Comparison of ENCODE assay signal across 8 cellular contexts in the genomic region with DNA sequence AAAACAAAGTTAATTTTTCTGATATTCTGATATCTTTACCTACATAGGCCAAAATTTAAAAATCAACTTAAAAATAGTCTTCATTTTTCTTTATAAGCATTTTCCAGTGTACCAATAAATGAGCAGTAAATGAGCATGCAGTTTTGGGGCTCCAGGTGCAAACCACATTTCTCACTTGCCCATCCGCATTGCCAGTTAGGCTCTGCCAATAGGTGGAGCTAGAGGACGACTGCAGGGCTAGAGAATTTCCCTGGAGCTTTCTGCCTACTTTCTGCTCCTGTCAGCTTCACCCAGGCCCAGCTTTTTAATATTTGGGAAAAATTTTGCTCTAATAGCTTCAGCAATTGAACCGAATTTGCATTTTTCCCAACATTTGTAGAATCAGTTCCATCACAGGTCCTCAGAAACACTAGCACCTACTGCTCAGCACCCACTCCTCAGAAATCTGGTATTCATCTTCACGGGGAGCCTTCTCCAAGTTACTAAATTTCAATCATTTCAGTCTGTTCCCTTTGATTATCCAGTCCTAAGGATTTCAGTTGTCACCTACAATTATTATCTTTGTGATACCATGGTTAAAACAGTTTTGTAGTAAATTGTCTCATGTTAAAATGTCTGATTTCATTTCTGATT.
A peak's percentile ranks its signal among the peaks of the same experiment; 100 is the strongest.
DNase-seq lines count a peak whose midpoint lies in the region; ATAC-seq and TF ChIP-seq lines count a peak whose summit lies in the region.

No MANE protein-coding gene starts in this region.

- H3K4me3 ChIP-seq in mesendoderm (ENCODE audit: low read length) (no peak overlapping the region), stomach (no peak overlapping the region)

- peak; percentile 74 for ATAC-seq in GM21786 (IDR thresholded peaks at IDR 0.05; ENCODE audit: unreplicated experiment)
- peak; percentile 34 for ATAC-seq in activated B cell treated with CpG ODN at 0.5 μM for 24 hours (ENCODE audit: low read depth)

- H3K9me3 ChIP-seq in stomach, result peaks cover 0 to 3% (median 1%) of the 10 kb centered on the region in 4 donors

- WGBS in mesendoderm (ENCODE audit: extremely low coverage, insufficient coverage, low lambda C conversion rate), result no CpG with 5 or more reads among the region's 4 CpGs
- 33 to 39% (median 33%) methylated on average over 4 of the region's 4 CpGs for WGBS in stomach, 5 donors

- H3K4me3 Mint-ChIP-seq in activated B cell treated with CpG ODN at 0.5 μM for 24 hours, result no peak overlapping the region

- no peak overlapping the region for H4K5ac ChIP-seq in mesendoderm (ENCODE audit: low read length)

- H3K4ac ChIP-seq in mesendoderm (ENCODE audit: low read depth, low read length), result no peak overlapping the region

- no peaks in the 10 kb centered on the region for H3K27me3 ChIP-seq in mesendoderm (ENCODE audit: insufficient read depth, low read length, poor library complexity)
- H3K27me3 ChIP-seq in stomach, result no peaks in the 10 kb centered on the region

- no peak overlapping the region for H3K56ac ChIP-seq in mesendoderm (ENCODE audit: low read length)

- no peak overlapping the region for H2AK5ac ChIP-seq in mesendoderm (ENCODE audit: low read length)

- no peak overlapping the region for H3K27ac Mint-ChIP-seq in activated B cell treated with CpG ODN at 0.5 μM for 24 hours

- no peaks in the 10 kb centered on the region for H3K36me3 Mint-ChIP-seq in activated B cell treated with CpG ODN at 0.5 μM for 24 hours (ENCODE audit: low read depth)

- TF ChIP-seq POLR2A in stomach (IDR thresholded peaks at IDR 0.05), result no peak

- H3K23ac ChIP-seq in mesendoderm (ENCODE audit: low read length), result no peak overlapping the region

- no peak overlapping the region for H3K9ac ChIP-seq in mesendoderm (ENCODE audit: low read length)

- peaks cover 3% of the 10 kb centered on the region for H3K9me3 Mint-ChIP-seq in activated B cell treated with CpG ODN at 0.5 μM for 24 hours

- no peaks in the 10 kb centered on the region for H3K79me2 ChIP-seq in mesendoderm (ENCODE audit: control insufficient read depth, insufficient read depth, low read length)

- H2BK120ac ChIP-seq in mesendoderm (ENCODE audit: low read depth, low read length), result no peak overlapping the region

- no peaks in the 10 kb centered on the region for H3K4me1 Mint-ChIP-seq in activated B cell treated with CpG ODN at 0.5 μM for 24 hours

- H3K4me2 ChIP-seq in mesendoderm (ENCODE audit: low read length), result no peak overlapping the region

- H3K27me3 Mint-ChIP-seq in activated B cell treated with CpG ODN at 0.5 μM for 24 hours, result no peaks in the 10 kb centered on the region

- TF ChIP-seq CTCF in LNCAP (IDR thresholded peaks at IDR 0.05) (peak; percentile 93), activated B cell treated with CpG ODN at 0.5 μM for 24 hours (IDR thresholded peaks at IDR 0.05) (peak; percentile 94), stomach (IDR thresholded peaks at IDR 0.05) (peak in 4 of 7 experiments; percentile 28 to 67 (median 62))

- POLR2A ChIA-PET in activated B cell treated with CpG ODN at 0.5 μM for 24 hours (lab: Charles Lee), result no interaction called here

- H2BK15ac ChIP-seq in mesendoderm (replicated peaks; ENCODE audit: low read depth), result no peak overlapping the region

- CTCF ChIA-PET in activated B cell treated with CpG ODN at 0.5 μM for 24 hours (lab: Charles Lee), result interaction anchor here (0.6 to 2.1 kb wide), 5 partner anchors 39 to 962 kb away, joined by 3 to 24 read pairs (median 7); no protein-coding TSS in a partner anchor

- H3K36me3 ChIP-seq in mesendoderm (ENCODE audit: control insufficient read depth, insufficient read depth, low read length), result no peaks in the 10 kb centered on the region
- no peaks in the 10 kb centered on the region for H3K36me3 ChIP-seq in stomach

- intact Hi-C loops in activated B cell treated with CpG ODN at 0.5 μM for 24 hours (cut with micrococcal nuclease) (loop anchor here (1.0 to 10.0 kb wide), 9 partner anchors 192 to 1794 kb away; no protein-coding TSS in a partner anchor), stomach (cut with DNase I; ENCODE audit: low total_unique reads) (no loop called here)

- peak; percentile 24 for DNase-seq in NCI-H2196 (lab: John Stamatoyannopoulos, UW; ENCODE audit: unreplicated experiment)
- DNase-seq in NCI-H2196 treated with DMSO at 0.1 percent for 48 hours (lab: John Stamatoyannopoulos, UW; ENCODE audit: unreplicated experiment), result no peak
- DNase-seq in activated B cell treated with CpG ODN at 0.5 μM for 24 hours, result no peak
- DNase-seq in ecto neural progenitor cell (ENCODE audit: low spot score), result peak; percentile 56
- peak; percentile 62 for DNase-seq in mesendoderm
- DNase-seq in stomach, result peak; percentile 35

- H3K27ac ChIP-seq in mesendoderm (ENCODE audit: low read depth, low read length) (no peak overlapping the region), stomach (no peak overlapping the region)

- no peak overlapping the region for H2BK5ac ChIP-seq in mesendoderm (ENCODE audit: low read length)

- TF ChIP-seq EP300 in stomach (IDR thresholded peaks at IDR 0.05), result no peak

- H3K18ac ChIP-seq in mesendoderm (ENCODE audit: low read length), result no peak overlapping the region

- H4K8ac ChIP-seq in mesendoderm (ENCODE audit: low read depth, low read length), result no peak overlapping the region

- H3K4me1 ChIP-seq in mesendoderm (ENCODE audit: control insufficient read depth, low read depth, low read length) (no peaks in the 10 kb centered on the region), stomach (no peaks in the 10 kb centered on the region)

- no peaks in the 10 kb centered on the region for H3K79me1 ChIP-seq in mesendoderm (ENCODE audit: low read length)

Comparison
In these comparisons a context has a peak if more than half of its experiments do, and no peak if none do; other contexts are left out.
1. DNase-seq: peak in NCI-H2196 (single experiment), ecto neural progenitor cell (single experiment), mesendoderm (single experiment) and stomach (single experiment); none in NCI-H2196 treated with DMSO at 0.1 percent for 48 hours (single experiment) and activated B cell treated with CpG ODN at 0.5 μM for 24 hours (single experiment).
2. Peak in every context shown above with its lines, with median percentiles within 50 percentile points of each other: CTCF ChIP-seq.